8 cellular contexts compared by ENCODE assay signal in genomic region chr2:96866986-96867755, GRCh38. TPM values are rescaled to one million over a fixed set of nuclear protein-coding genes. Genes with fewer than 3 reads are reported as not detected.
DNase-seq lines count a peak whose midpoint lies in the region; ATAC-seq and TF ChIP-seq lines count a peak whose summit lies in the region.

No MANE protein-coding gene starts in this region.

- TF ChIP-seq EP300 in neural cell (conservative IDR thresholded peaks at IDR 0.05; ENCODE audit: poor library complexity, severe bottlenecking), result no peak

- peaks cover 29 to 53% (median 41%) of the 10 kb centered on the region in 11 experiments for H3K36me3 ChIP-seq in BLaER1 treated with 17β-estradiol and CSF1 and Interleukin-3, amounts not matched to agents 10 nM and 100 nM
- H3K36me3 ChIP-seq in MG63 (peaks cover 43% of the 10 kb centered on the region), neural cell (ENCODE audit: insufficient read depth, low read length) (no peaks in the 10 kb centered on the region)

- H3K9ac ChIP-seq in BLaER1 treated with 17β-estradiol and CSF1 and Interleukin-3, amounts not matched to agents 10 nM and 100 nM, result peak overlapping the region; percentile 90 to 99 (median 93); a peak in 21 of 22 replicates
- H3K9ac ChIP-seq in neural cell (ENCODE audit: low read length), result peak overlapping the region; percentile 98

- peaks cover 67 to 75% (median 69%) of the 10 kb centered on the region in 10 experiments for H3K4me1 ChIP-seq in BLaER1 treated with 17β-estradiol and CSF1 and Interleukin-3, amounts not matched to agents 10 nM and 100 nM

- TF ChIP-seq RAD21 in neural cell (conservative IDR thresholded peaks at IDR 0.05), result no peak

- H3F3A ChIP-seq in neural cell (ENCODE audit: insufficient read depth, low read length, poor library complexity, severe bottlenecking), result no peaks in the 10 kb centered on the region

- no peak for TF ChIP-seq CTCF in neural cell (IDR thresholded peaks at IDR 0.05; ENCODE audit: poor library complexity, severe bottlenecking)

- DNase-seq in MG63, result no peak
- peak; percentile 42 for DNase-seq in dermis blood vessel endothelial cell
- DNase-seq in NCI-H187 treated with DMSO at 0.1 percent for 48 hours (lab: John Stamatoyannopoulos, UW), result no peak

- no peak for ATAC-seq in GM21737 (IDR thresholded peaks at IDR 0.05; ENCODE audit: unreplicated experiment)
- ATAC-seq in GM19328 (IDR thresholded peaks at IDR 0.05; ENCODE audit: unreplicated experiment), result no peak
- ATAC-seq in GM18907 (IDR thresholded peaks at IDR 0.05; ENCODE audit: unreplicated experiment), result no peak

- H4K20me1 ChIP-seq in BLaER1 treated with 17β-estradiol and CSF1 and Interleukin-3, amounts not matched to agents 10 nM and 100 nM, result peaks cover 33 to 66% (median 49%) of the 10 kb centered on the region in 11 experiments; a peak in 21 of 22 replicates
- H4K20me1 ChIP-seq in neural cell (ENCODE audit: insufficient read depth), result peaks cover 16% of the 10 kb centered on the region

- H3K4me2 ChIP-seq in BLaER1 treated with 17β-estradiol and CSF1 and Interleukin-3, amounts not matched to agents 10 nM and 100 nM, result peak overlapping the region; percentile 89 to 100 (median 99)
- H3K4me2 ChIP-seq in neural cell (ENCODE audit: low read length), result peak overlapping the region; percentile 88

- peak overlapping the region; percentile 73 to 96 (median 92) for H3K4me3 ChIP-seq in BLaER1 treated with 17β-estradiol and CSF1 and Interleukin-3, amounts not matched to agents 10 nM and 100 nM
- H3K4me3 ChIP-seq in MG63 (peak overlapping the region; percentile 82), neural cell (ENCODE audit: low read length) (peak overlapping the region; percentile 94)

- H2AFZ ChIP-seq in neural cell (ENCODE audit: low read depth, low read length), result no peak overlapping the region

- H3K27ac ChIP-seq in BLaER1 treated with 17β-estradiol and CSF1 and Interleukin-3, amounts not matched to agents 10 nM and 100 nM, result peak overlapping the region in 10 of 11 experiments; percentile 89 to 99 (median 96); a peak in 20 of 22 replicates
- H3K27ac ChIP-seq in neural cell (ENCODE audit: low read length), result peak overlapping the region; percentile 90

- H3K27me3 ChIP-seq in BLaER1 treated with 17β-estradiol and CSF1 and Interleukin-3, amounts not matched to agents 10 nM and 100 nM, result peaks cover 0 to 19% (median 0%) of the 10 kb centered on the region in 11 experiments; a peak in 8 of 22 replicates
- H3K27me3 ChIP-seq in MG63 (no peaks in the 10 kb centered on the region), neural cell (ENCODE audit: insufficient read depth, low read depth, low read length) (no peaks in the 10 kb centered on the region)

- no peaks in the 10 kb centered on the region for H3K9me3 ChIP-seq in BLaER1 treated with 17β-estradiol and CSF1 and Interleukin-3, amounts not matched to agents 10 nM and 100 nM (replicated peaks in 1 of 11)
- H3K9me3 ChIP-seq in MG63 (no peaks in the 10 kb centered on the region), neural cell (ENCODE audit: low read length) (no peaks in the 10 kb centered on the region)

- H3K79me2 ChIP-seq in neural cell (replicated peaks; ENCODE audit: insufficient read depth, low read length), result peaks cover 34% of the 10 kb centered on the region

- no peaks in the 10 kb centered on the region for H3K9me2 ChIP-seq in neural cell (ENCODE audit: insufficient read depth, low read length)

TF ChIP-seq in neural cell, 6 proteins besides CTCF, POLR2A, EP300 and RAD21:
- TF ChIP-seq SMC3 (conservative IDR thresholded peaks at IDR 0.05; ENCODE audit: poor library complexity) (no peak), TAF1 (IDR thresholded peaks at IDR 0.05; ENCODE audit: low read depth) (no peak), POLR2AphosphoS5 (IDR thresholded peaks at IDR 0.05) (no peak), MXI1 (conservative IDR thresholded peaks at IDR 0.05; ENCODE audit: poor library complexity, severe bottlenecking) (no peak), EZH2 (IDR thresholded peaks at IDR 0.05; ENCODE audit: borderline replicate concordance, insufficient read depth, low read length, poor library complexity, severe bottlenecking) (no peak)
- TF ChIP-seq, protein P1, sequence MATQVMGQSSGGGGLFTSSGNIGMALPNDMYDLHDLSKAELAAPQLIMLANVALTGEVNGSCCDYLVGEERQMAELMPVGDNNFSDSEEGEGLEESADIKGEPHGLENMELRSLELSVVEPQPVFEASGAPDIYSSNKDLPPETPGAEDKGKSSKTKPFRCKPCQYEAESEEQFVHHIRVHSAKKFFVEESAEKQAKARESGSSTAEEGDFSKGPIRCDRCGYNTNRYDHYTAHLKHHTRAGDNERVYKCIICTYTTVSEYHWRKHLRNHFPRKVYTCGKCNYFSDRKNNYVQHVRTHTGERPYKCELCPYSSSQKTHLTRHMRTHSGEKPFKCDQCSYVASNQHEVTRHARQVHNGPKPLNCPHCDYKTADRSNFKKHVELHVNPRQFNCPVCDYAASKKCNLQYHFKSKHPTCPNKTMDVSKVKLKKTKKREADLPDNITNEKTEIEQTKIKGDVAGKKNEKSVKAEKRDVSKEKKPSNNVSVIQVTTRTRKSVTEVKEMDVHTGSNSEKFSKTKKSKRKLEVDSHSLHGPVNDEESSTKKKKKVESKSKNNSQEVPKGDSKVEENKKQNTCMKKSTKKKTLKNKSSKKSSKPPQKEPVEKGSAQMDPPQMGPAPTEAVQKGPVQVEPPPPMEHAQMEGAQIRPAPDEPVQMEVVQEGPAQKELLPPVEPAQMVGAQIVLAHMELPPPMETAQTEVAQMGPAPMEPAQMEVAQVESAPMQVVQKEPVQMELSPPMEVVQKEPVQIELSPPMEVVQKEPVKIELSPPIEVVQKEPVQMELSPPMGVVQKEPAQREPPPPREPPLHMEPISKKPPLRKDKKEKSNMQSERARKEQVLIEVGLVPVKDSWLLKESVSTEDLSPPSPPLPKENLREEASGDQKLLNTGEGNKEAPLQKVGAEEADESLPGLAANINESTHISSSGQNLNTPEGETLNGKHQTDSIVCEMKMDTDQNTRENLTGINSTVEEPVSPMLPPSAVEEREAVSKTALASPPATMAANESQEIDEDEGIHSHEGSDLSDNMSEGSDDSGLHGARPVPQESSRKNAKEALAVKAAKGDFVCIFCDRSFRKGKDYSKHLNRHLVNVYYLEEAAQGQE (IDR thresholded peaks at IDR 0.05; ENCODE audit: borderline replicate concordance), result no peak

RNA-seq across cellular contexts. Expression of gene SEMA4C, which starts 2.7 kb away (rescaled TPM):
- 12.6 and 16.2 TPM in 2 replicates for total RNA-seq in MG63 (2014; rRNA removed; shearing (Covaris generic); ENCODE audit: low replicate concordance)
- 39.7 and 40.3 TPM in 2 replicates for total RNA-seq in dermis blood vessel endothelial cell
- 88.7 and 101 TPM in 2 replicates for polyA plus RNA-seq in neural cell
- polyA minus RNA-seq in neural cell, result 87.4 and 111 TPM in 2 replicates

RNA-seq across cellular contexts. Expression of gene ANKRD39, which starts 9.4 kb away (rescaled TPM):
- 9.2 and 14.1 TPM in 2 replicates for total RNA-seq in MG63 (2014; rRNA removed; shearing (Covaris generic); ENCODE audit: low replicate concordance)
- 6.8 and 8.0 TPM in 2 replicates for total RNA-seq in dermis blood vessel endothelial cell
- polyA plus RNA-seq in neural cell, result 30.7 and 39.0 TPM in 2 replicates
- polyA minus RNA-seq in neural cell, result 15.3 and 18.2 TPM in 2 replicates

RNA-seq across cellular contexts. Expression of gene ANKRD23, which starts 23.4 kb away (rescaled TPM):
- 1.7 and 8.3 TPM in 2 replicates for total RNA-seq in MG63 (2014; rRNA removed; shearing (Covaris generic); ENCODE audit: low replicate concordance)
- total RNA-seq in dermis blood vessel endothelial cell, result 1.1 and 1.5 TPM in 2 replicates
- 12.1 and 17.7 TPM in 2 replicates for polyA plus RNA-seq in neural cell
- 13.4 and 16.6 TPM in 2 replicates for polyA minus RNA-seq in neural cell

RNA-seq across cellular contexts. Expression of gene CNNM3, which starts 51.1 kb away (rescaled TPM):
- 7.1 and 8.5 TPM in 2 replicates for total RNA-seq in MG63 (2014; rRNA removed; shearing (Covaris generic); ENCODE audit: low replicate concordance)
- total RNA-seq in dermis blood vessel endothelial cell, result 14.0 and 24.9 TPM in 2 replicates
- polyA plus RNA-seq in neural cell, result 9.5 and 9.6 TPM in 2 replicates
- 15.7 and 19.2 TPM in 2 replicates for polyA minus RNA-seq in neural cell
